ENCODE assay signal across 10 cellular contexts in genomic region chr10:30811665-30812017, GRCh38.
DNase-seq lines count a peak whose midpoint lies in the region; ATAC-seq and TF ChIP-seq lines count a peak whose summit lies in the region.
"Had no signal": no experiment of that assay in that cellular context is flagged by ENCODE, and none has a peak within 500 bp of the region (broad histone marks: within the 10 kb centered on the region; RNA-seq: fewer than 3 reads in every experiment).

No MANE protein-coding gene starts in this region.

- H3K4me1 Mint-ChIP-seq in CD4-positive, alpha-beta memory T cell: peaks cover 6 to 23% (median 19%) of the 10 kb centered on the region in 4 donors
- peaks cover 26% of the 10 kb centered on the region for H3K4me1 Mint-ChIP-seq in activated CD8-positive, alpha-beta T cell treated with anti-CD3 and anti-CD28 coated beads for 36 hours (ENCODE audit: low read depth)
- H3K4me1 Mint-ChIP-seq in stimulated activated naive B cell treated with anti-CD40 and anti-IgM and Interleukin-4, amounts not matched to agents 10 μg/mL and 1 μg/mL and 100 μg/mL, for 72 hours: peaks cover 2 to 8% of the 10 kb centered on the region in 2 donors

- DNase-seq in CD4-positive, alpha-beta memory T cell: peak in 2 of 5 donors; percentile 36 to 46
- no peak for DNase-seq in activated CD8-positive, alpha-beta T cell treated with anti-CD3 and anti-CD28 coated beads for 36 hours
- DNase-seq in fibroblast of gingiva (ENCODE audit: low read depth) (peak; percentile 71), prostate gland (ENCODE audit: low spot score) (peak; percentile 84), cortex of kidney (lab: John Stamatoyannopoulos, UW) (no peak)
- DNase-seq in stimulated activated naive B cell treated with anti-CD40 and anti-IgM and Interleukin-4, amounts not matched to agents 10 μg/mL and 1 μg/mL and 100 μg/mL, for 72 hours: no peak
- DNase-seq: GOT3 had no signal

- intact Hi-C loops in CD4-positive, alpha-beta memory T cell (cut with micrococcal nuclease): no loop called here
- intact Hi-C loops in activated CD8-positive, alpha-beta T cell treated with anti-CD3 and anti-CD28 coated beads for 36 hours (cut with micrococcal nuclease): no loop called here
- intact Hi-C loops in prostate gland (cut with DNase I): no loop called here

- WGBS in prostate gland: 8% methylated on average over 12 of the region's 12 CpGs

- H3K36me3 ChIP-seq in CD4-positive, alpha-beta memory T cell (ENCODE audit: insufficient read depth, low read length): no peaks in the 10 kb centered on the region
- no peaks in the 10 kb centered on the region for H3K36me3 ChIP-seq in prostate gland
- H3K36me3 ChIP-seq: cardiac muscle cell had no signal

- H3K4me3 Mint-ChIP-seq in CD4-positive, alpha-beta memory T cell: peak overlapping the region; percentile 10 to 71 (median 41)
- no peak overlapping the region for H3K4me3 Mint-ChIP-seq in activated CD8-positive, alpha-beta T cell treated with anti-CD3 and anti-CD28 coated beads for 36 hours
- H3K4me3 Mint-ChIP-seq in stimulated activated naive B cell treated with anti-CD40 and anti-IgM and Interleukin-4, amounts not matched to agents 10 μg/mL and 1 μg/mL and 100 μg/mL, for 72 hours: no peak overlapping the region

- CTCF ChIA-PET in CD4-positive, alpha-beta memory T cell (lab: Charles Lee; ENCODE audit: partially characterized antibody): interaction anchor here (1.2 to 6.7 kb wide), 3 partner anchors 24 to 36 kb away, joined by 3 to 32 read pairs (median 7); no protein-coding TSS in a partner anchor
- CTCF ChIA-PET in activated CD8-positive, alpha-beta T cell treated with anti-CD3 and anti-CD28 coated beads for 36 hours (lab: Charles Lee): interaction anchor here (1.1 to 1.2 kb wide), 4 partner anchors 22 to 27 kb away, joined by 3 to 5 read pairs (median 4); no protein-coding TSS in a partner anchor

- H3K4me1 ChIP-seq in CD4-positive, alpha-beta memory T cell (ENCODE audit: insufficient read depth, low read length): peaks cover 17% of the 10 kb centered on the region
- peaks cover 16% of the 10 kb centered on the region for H3K4me1 ChIP-seq in prostate gland (replicated peaks)

- H3K4me3 ChIP-seq in CD4-positive, alpha-beta memory T cell (ENCODE audit: low read length in 2 of 2): no peak overlapping the region
- H3K4me3 ChIP-seq in prostate gland: no peak overlapping the region
- H3K4me3 ChIP-seq: cardiac muscle cell had no signal

- no peak for TF ChIP-seq CTCF in activated CD8-positive, alpha-beta T cell treated with anti-CD3 and anti-CD28 coated beads for 36 hours (IDR thresholded peaks at IDR 0.05)
- no peak for TF ChIP-seq CTCF in prostate gland (IDR thresholded peaks at IDR 0.05)

- ATAC-seq in activated CD8-positive, alpha-beta T cell treated with anti-CD3 and anti-CD28 coated beads for 36 hours: peak; percentile 37
- ATAC-seq in GM18517 (IDR thresholded peaks at IDR 0.05; ENCODE audit: unreplicated experiment) (no peak), HG02840 (IDR thresholded peaks at IDR 0.05; ENCODE audit: low FRiP score, unreplicated experiment) (no peak)
- no peak for ATAC-seq in stimulated activated naive B cell treated with anti-CD40 and anti-IgM and Interleukin-4, amounts not matched to agents 10 μg/mL and 1 μg/mL and 100 μg/mL, for 72 hours (replicated peaks)

- no peaks in the 10 kb centered on the region for H3K27me3 ChIP-seq in CD4-positive, alpha-beta memory T cell (ENCODE audit: insufficient read depth, low read length)
- no peaks in the 10 kb centered on the region for H3K27me3 ChIP-seq in prostate gland (replicated peaks; ENCODE audit: insufficient read depth)
- H3K27me3 ChIP-seq: cardiac muscle cell had no signal

- no peak overlapping the region for H3K27ac ChIP-seq in CD4-positive, alpha-beta memory T cell (ENCODE audit: low read depth, low read length)
- peak overlapping the region; percentile 40 to 46 for H3K27ac ChIP-seq in prostate gland

- H3K9me3 ChIP-seq in CD4-positive, alpha-beta memory T cell (ENCODE audit: control insufficient read depth in 1 of 2, low read length in 2 of 2): no peaks in the 10 kb centered on the region
- H3K9me3 ChIP-seq in prostate gland: no peaks in the 10 kb centered on the region

- no peak for TF ChIP-seq POLR2A in prostate gland (IDR thresholded peaks at IDR 0.05)

- POLR2A ChIA-PET in CD4-positive, alpha-beta memory T cell (lab: Charles Lee; ENCODE audit: partially characterized antibody): interaction anchor here (0.6 to 1.5 kb wide), 6 partner anchors 19 to 323 kb away, joined by 3 to 15 read pairs (median 4); partner anchors contain the start of gene ZNF438
- POLR2A ChIA-PET in activated CD8-positive, alpha-beta T cell treated with anti-CD3 and anti-CD28 coated beads for 36 hours (lab: Charles Lee): no interaction called here

- H3K9me3 Mint-ChIP-seq in CD4-positive, alpha-beta memory T cell: no peaks in the 10 kb centered on the region
- H3K9me3 Mint-ChIP-seq in activated CD8-positive, alpha-beta T cell treated with anti-CD3 and anti-CD28 coated beads for 36 hours: no peaks in the 10 kb centered on the region
- no peaks in the 10 kb centered on the region for H3K9me3 Mint-ChIP-seq in stimulated activated naive B cell treated with anti-CD40 and anti-IgM and Interleukin-4, amounts not matched to agents 10 μg/mL and 1 μg/mL and 100 μg/mL, for 72 hours

- H3K27me3 Mint-ChIP-seq in CD4-positive, alpha-beta memory T cell: no peaks in the 10 kb centered on the region
- no peaks in the 10 kb centered on the region for H3K27me3 Mint-ChIP-seq in activated CD8-positive, alpha-beta T cell treated with anti-CD3 and anti-CD28 coated beads for 36 hours
- peaks cover 0 to 7% of the 10 kb centered on the region in 2 donors for H3K27me3 Mint-ChIP-seq in stimulated activated naive B cell treated with anti-CD40 and anti-IgM and Interleukin-4, amounts not matched to agents 10 μg/mL and 1 μg/mL and 100 μg/mL, for 72 hours

- H3K27ac Mint-ChIP-seq in CD4-positive, alpha-beta memory T cell: peak overlapping the region in 3 of 7 donors; percentile 59 to 85 (median 78)
- no peak overlapping the region for H3K27ac Mint-ChIP-seq in activated CD8-positive, alpha-beta T cell treated with anti-CD3 and anti-CD28 coated beads for 36 hours
- H3K27ac Mint-ChIP-seq in stimulated activated naive B cell treated with anti-CD40 and anti-IgM and Interleukin-4, amounts not matched to agents 10 μg/mL and 1 μg/mL and 100 μg/mL, for 72 hours: no peak overlapping the region

- no peaks in the 10 kb centered on the region for H3K36me3 Mint-ChIP-seq in CD4-positive, alpha-beta memory T cell
- H3K36me3 Mint-ChIP-seq in activated CD8-positive, alpha-beta T cell treated with anti-CD3 and anti-CD28 coated beads for 36 hours (ENCODE audit: low read depth): no peaks in the 10 kb centered on the region
- no peaks in the 10 kb centered on the region for H3K36me3 Mint-ChIP-seq in stimulated activated naive B cell treated with anti-CD40 and anti-IgM and Interleukin-4, amounts not matched to agents 10 μg/mL and 1 μg/mL and 100 μg/mL, for 72 hours

Comparison
In these comparisons a context has a peak if more than half of its experiments do, and no peak if none do; other contexts are left out.
1. DNase-seq: peak in fibroblast of gingiva (single experiment) and prostate gland (single experiment); none in activated CD8-positive, alpha-beta T cell treated with anti-CD3 and anti-CD28 coated beads for 36 hours (single experiment), cortex of kidney (single experiment) and stimulated activated naive B cell treated with anti-CD40 and anti-IgM and Interleukin-4, amounts not matched to agents 10 μg/mL and 1 μg/mL and 100 μg/mL, for 72 hours (single experiment).
2. H3K4me3 Mint-ChIP-seq: peak in CD4-positive, alpha-beta memory T cell (8 of 8); none in activated CD8-positive, alpha-beta T cell treated with anti-CD3 and anti-CD28 coated beads for 36 hours (single experiment) and stimulated activated naive B cell treated with anti-CD40 and anti-IgM and Interleukin-4, amounts not matched to agents 10 μg/mL and 1 μg/mL and 100 μg/mL, for 72 hours (0 of 2).